8 cellular contexts compared by ENCODE assay signal in genomic region chr9:129109952-129110739, GRCh38. TPM values are rescaled to one million over a fixed set of nuclear protein-coding genes. Genes with fewer than 3 reads are reported as not detected.
DNase-seq lines count a peak whose midpoint lies in the region; ATAC-seq, FAIRE-seq and TF ChIP-seq lines count a peak whose summit lies in the region.

No MANE protein-coding gene starts in this region.

- no peaks in the 10 kb centered on the region for H3K27me3 Mint-ChIP-seq in activated CD4-positive, alpha-beta memory T cell treated with anti-CD3 and anti-CD28 coated beads, Interleukin-2, amount 10 ng/mL, durations not matched to agents 7 days and 5 days

- H3K36me3 Mint-ChIP-seq in activated CD4-positive, alpha-beta memory T cell treated with anti-CD3 and anti-CD28 coated beads, Interleukin-2, amount 10 ng/mL, durations not matched to agents 7 days and 5 days (ENCODE audit: low read depth): peaks cover 3% of the 10 kb centered on the region

- intact Hi-C loops in pancreas (cut with DNase I): no loop called here
- intact Hi-C loops in posterior vena cava (cut with DNase I): no loop called here

- H3K27ac Mint-ChIP-seq in activated CD4-positive, alpha-beta memory T cell treated with anti-CD3 and anti-CD28 coated beads, Interleukin-2, amount 10 ng/mL, durations not matched to agents 7 days and 5 days: no peak overlapping the region

- peaks cover 36% of the 10 kb centered on the region for H3K4me1 Mint-ChIP-seq in activated CD4-positive, alpha-beta memory T cell treated with anti-CD3 and anti-CD28 coated beads, Interleukin-2, amount 10 ng/mL, durations not matched to agents 7 days and 5 days

- DNase-seq in SKM-1 treated with dmso at 0.1 percent for 144 hours (lab: John Stamatoyannopoulos, UW; ENCODE audit: unreplicated experiment): peak; percentile 17
- DNase-seq in SKM-1 (lab: John Stamatoyannopoulos, UW; ENCODE audit: unreplicated experiment): no peak
- peak; percentile 26 for DNase-seq in activated CD4-positive, alpha-beta memory T cell treated with anti-CD3 and anti-CD28 coated beads, Interleukin-2, amount 10 ng/mL, durations not matched to agents 7 days and 5 days
- peak; percentile 27 for DNase-seq in germinal center (ENCODE audit: low spot score)
- DNase-seq in pancreas: peak in 5 of 6 donors; percentile 44 to 75 (median 55)
- DNase-seq in NCI-H510A (lab: John Stamatoyannopoulos, UW): no peak
- no peak for DNase-seq in posterior vena cava (ENCODE audit: low spot score)

- H3K4me3 Mint-ChIP-seq in activated CD4-positive, alpha-beta memory T cell treated with anti-CD3 and anti-CD28 coated beads, Interleukin-2, amount 10 ng/mL, durations not matched to agents 7 days and 5 days: peak overlapping the region; percentile 96

- H3K27ac ChIP-seq in pancreas: peak overlapping the region; percentile 87 to 97 (median 96)

- H3K9me3 ChIP-seq in pancreas: no peaks in the 10 kb centered on the region

- H3K4me3 ChIP-seq in pancreas: peak overlapping the region; percentile 67 to 95 (median 89)

- POLR2A ChIA-PET in activated CD4-positive, alpha-beta memory T cell treated with anti-CD3 and anti-CD28 coated beads, Interleukin-2, amount 10 ng/mL, durations not matched to agents 7 days and 5 days (lab: Charles Lee): interaction anchor here (1.0 kb wide), 2 partner anchors 15 to 532 kb away, joined by 3 read pairs; partner anchors contain the start of gene ASB6

- H3K36me3 ChIP-seq in pancreas: peaks cover 0 to 3% (median 0%) of the 10 kb centered on the region in 3 donors

- no peak for TF ChIP-seq CTCF in pancreas (IDR thresholded peaks at IDR 0.05)

- CTCF ChIA-PET in activated CD4-positive, alpha-beta memory T cell treated with anti-CD3 and anti-CD28 coated beads, Interleukin-2, amount 10 ng/mL, durations not matched to agents 7 days and 5 days (lab: Charles Lee): interaction anchor here (1.6 kb wide), 1 partner anchor 22 kb away, joined by 9 read pairs; no protein-coding TSS in a partner anchor

- peaks cover 8 to 38% (median 27%) of the 10 kb centered on the region in 3 donors for H3K4me1 ChIP-seq in pancreas

- WGBS in pancreas, 2 donors: 1% methylated on average over 53 to 64 of the region's 64 CpGs

- H3K27me3 ChIP-seq in pancreas: no peaks in the 10 kb centered on the region

- ATAC-seq in HG03196 (IDR thresholded peaks at IDR 0.05; ENCODE audit: unreplicated experiment) (peak; percentile 33), pancreas (peak; percentile 10 to 35 (median 22))

- no peak for FAIRE-seq in pancreas (lab: Jason Lieb, UNC)

- no peaks in the 10 kb centered on the region for H3K9me3 Mint-ChIP-seq in activated CD4-positive, alpha-beta memory T cell treated with anti-CD3 and anti-CD28 coated beads, Interleukin-2, amount 10 ng/mL, durations not matched to agents 7 days and 5 days

RNA-seq across cellular contexts. Expression of gene CRAT, which starts 0.4 kb away (rescaled TPM):
- total RNA-seq in activated CD4-positive, alpha-beta memory T cell treated with anti-CD3 and anti-CD28 coated beads, Interleukin-2, amount 10 ng/mL, durations not matched to agents 7 days and 5 days: 10 to 100 TPM; 17.3 to 18.2 TPM
- total RNA-seq in pancreas (100 to 1,000 TPM in 1 of 6 donors, 10 to 100 TPM in 5; 44.4 to 131 (median 79.2) TPM), posterior vena cava (10 to 100 TPM; 53.8 to 59.5 TPM)
- polyA plus RNA-seq in pancreas: 10 to 100 TPM; 30.3 to 57.2 TPM

RNA-seq across cellular contexts. Expression of gene PTPA, which starts 1.1 kb away (rescaled TPM):
- 10 to 100 TPM; 88.3 to 97.7 TPM for total RNA-seq in activated CD4-positive, alpha-beta memory T cell treated with anti-CD3 and anti-CD28 coated beads, Interleukin-2, amount 10 ng/mL, durations not matched to agents 7 days and 5 days
- total RNA-seq in pancreas (10 to 100 TPM; 32.7 to 71.4 (median 42.1) TPM), posterior vena cava (100 to 1,000 TPM in 1 of 2 donors, 10 to 100 TPM in 1; 82.4 to 100 TPM)
- 10 to 100 TPM; 43.8 to 61.8 TPM for polyA plus RNA-seq in pancreas

RNA-seq across cellular contexts. Expression of gene DOLPP1, which starts 29.2 kb away (rescaled TPM):
- 10 to 100 TPM; 12.9 to 16.3 TPM for total RNA-seq in activated CD4-positive, alpha-beta memory T cell treated with anti-CD3 and anti-CD28 coated beads, Interleukin-2, amount 10 ng/mL, durations not matched to agents 7 days and 5 days
- 10 to 100 TPM in 1 of 6 donors, 1 to 10 TPM in 5; 4.2 to 10.5 (median 7.4) TPM for total RNA-seq in pancreas
- polyA plus RNA-seq in pancreas: 1 to 10 TPM; 6.2 to 7.1 TPM
- total RNA-seq in posterior vena cava: 1 to 10 TPM; 4.4 to 5.7 TPM

Comparison
In these comparisons a context has a peak if more than half of its experiments do, and no peak if none do; other contexts are left out.
1. DNase-seq: peak in SKM-1 treated with dmso at 0.1 percent for 144 hours (single experiment), activated CD4-positive, alpha-beta memory T cell treated with anti-CD3 and anti-CD28 coated beads, Interleukin-2, amount 10 ng/mL, durations not matched to agents 7 days and 5 days (single experiment), germinal center (single experiment) and pancreas (5 of 6); none in SKM-1 (single experiment), NCI-H510A (single experiment) and posterior vena cava (single experiment).